23 cellular contexts compared by ENCODE assay signal in genomic region chr2:39981877-39982276, GRCh38.
DNase-seq lines count a peak whose midpoint lies in the region; ATAC-seq, FAIRE-seq and TF ChIP-seq lines count a peak whose summit lies in the region.
"Had no signal": no experiment of that assay in that cellular context is flagged by ENCODE, and none has a peak within 500 bp of the region (broad histone marks: within the 10 kb centered on the region; RNA-seq: fewer than 3 reads in every experiment).

No MANE protein-coding gene starts in this region.

- ATAC-seq in HG03196 (IDR thresholded peaks at IDR 0.05; ENCODE audit: unreplicated experiment) (no peak), HG03354 (IDR thresholded peaks at IDR 0.05; ENCODE audit: poor library complexity, severe bottlenecking, unreplicated experiment) (no peak)
- ATAC-seq: A549, body of pancreas, esophagus mucosa, left lung, WTC11 had no signal

- H3K27ac ChIP-seq in kidney (ENCODE audit: low read depth in 2 of 2, low read length in 2 of 2) = no peak overlapping the region
- H3K27ac ChIP-seq: A549, body of pancreas, left lung, suprapubic skin had no signal

- TF ChIP-seq CTCF in foreskin fibroblast (IDR thresholded peaks at IDR 0.05; ENCODE audit: low read depth, low read length) = no peak
- TF ChIP-seq CTCF in kidney (IDR thresholded peaks at IDR 0.05; ENCODE audit: borderline replicate concordance, extremely low read depth, insufficient read depth) = no peak

- no peaks in the 10 kb centered on the region for H3K9me3 ChIP-seq in kidney (ENCODE audit: control insufficient read depth in 1 of 2, low read length in 2 of 2)
- H3K9me3 ChIP-seq: A549, body of pancreas, left lung, suprapubic skin had no signal

- no peaks in the 10 kb centered on the region for H3K4me1 ChIP-seq in kidney (ENCODE audit: control insufficient read depth in 1 of 2, insufficient read depth in 1 of 2, low read depth in 1 of 2, low read length in 2 of 2)
- H3K4me1 ChIP-seq: A549, body of pancreas, left lung, suprapubic skin had no signal

- no peak overlapping the region for H3K4me3 ChIP-seq in foreskin fibroblast (ENCODE audit: low read depth in 1 of 2, low read length in 2 of 2)
- H3K4me3 ChIP-seq in kidney (ENCODE audit: low read length in 2 of 2) = no peak overlapping the region
- H3K4me3 ChIP-seq: A549, body of pancreas, left lung, suprapubic skin had no signal

- intact Hi-C loops in kidney (cut with DNase I) = no loop called here

- no peak overlapping the region for H3K9ac ChIP-seq in kidney (ENCODE audit: low read length in 2 of 2)

- FAIRE-seq in kidney (lab: Jason Lieb, UNC) = no peak
- FAIRE-seq: A549, GM12892, urothelium cell line had no signal

- H3K36me3 ChIP-seq in kidney (ENCODE audit: control insufficient read depth in 1 of 2, insufficient read depth in 2 of 2, low read length in 2 of 2) = no peaks in the 10 kb centered on the region
- H3K36me3 ChIP-seq: left lung, suprapubic skin had no signal

- DNase-seq in NCI-H2107 treated with DMSO at 0.1 percent for 48 hours (lab: John Stamatoyannopoulos, UW; ENCODE audit: unreplicated experiment) = peak; percentile 44
- DNase-seq in NCI-H2107 (lab: John Stamatoyannopoulos, UW) = no peak
- DNase-seq in NCI-H187 (lab: John Stamatoyannopoulos, UW) = peak; percentile 29 to 35
- DNase-seq in NCI-H82 treated with DMSO at 0.1 percent for 48 hours (lab: John Stamatoyannopoulos, UW; ENCODE audit: unreplicated experiment) = peak; percentile 34
- peak; percentile 60 to 80 for DNase-seq in foreskin fibroblast
- no peak for DNase-seq in kidney
- DNase-seq: activated CD4-positive, alpha-beta T cell treated with anti-CD3 and anti-CD28 coated beads, Interleukin-2, amount 50 U/mL, for 4 hours; activated CD8-positive, alpha-beta memory T cell treated with anti-CD3 and anti-CD28 coated beads, Interleukin-2, amount 50 U/mL, for 48 hours; activated naive CD8-positive, alpha-beta T cell treated with anti-CD3 and anti-CD28 coated beads, Interleukin-2, amount 10 ng/mL, durations not matched to agents 7 days and 5 days; body of pancreas; C1 segment of cervical spinal cord; effector CD8-positive, alpha-beta T cell; H9; KBM-7; left lung had no signal

Comparison
In these comparisons a context has a peak if more than half of its experiments do, and no peak if none do; other contexts are left out.
1. DNase-seq: peak in NCI-H2107 treated with DMSO at 0.1 percent for 48 hours (single experiment), NCI-H187 (2 of 2), NCI-H82 treated with DMSO at 0.1 percent for 48 hours (single experiment) and foreskin fibroblast (2 of 2); none in NCI-H2107 (single experiment) and kidney (single experiment).